ENCODE assay signal across 25 cellular contexts in genomic region chr20:37463726-37464125, GRCh38. TPM values are rescaled to one million over a fixed set of nuclear protein-coding genes. Genes with fewer than 3 reads are reported as not detected.
"Had no signal": no experiment of that assay in that cellular context is flagged by ENCODE, and none has a peak within 500 bp of the region (broad histone marks: within the 10 kb centered on the region; RNA-seq: fewer than 3 reads in every experiment).

No MANE protein-coding gene starts in this region.

- H3K4me3 ChIP-seq: hepatocyte, left ventricle myocardium inferior, lung, neural progenitor cell, ovary, right atrium auricular region, spleen, suprapubic skin, thoracic aorta, tibial artery, upper lobe of right lung had no signal

- H3K36me3 ChIP-seq: left ventricle myocardium inferior, neural progenitor cell, ovary, right atrium auricular region, spleen, suprapubic skin, thoracic aorta, tibial artery, upper lobe of right lung had no signal

- H3K4me2 ChIP-seq: hepatocyte, neural progenitor cell had no signal

- ATAC-seq: natural killer cell; sciatic nerve; stimulated activated effector memory CD8-positive, alpha-beta T cell treated with anti-CD3 and anti-CD28 coated beads, Interleukin-12 subunit alpha, Interleukin-12 subunit beta, amount 100 ng/mL, for 72 hours; upper lobe of right lung had no signal

- H3K9ac ChIP-seq: neural progenitor cell had no signal

- H3K79me2 ChIP-seq: hepatocyte had no signal

- FAIRE-seq: small intestine, urothelium cell line had no signal

- H3K27me3 ChIP-seq: hepatocyte, neural progenitor cell, ovary, right atrium auricular region, spleen, tibial artery, upper lobe of right lung had no signal

- DNase-seq: islet precursor cell; left ventricle myocardium inferior; mesendoderm; naive B cell; natural killer cell; nephron progenitor cell; ovary; small intestine; spleen; stimulated activated CD4-positive, alpha-beta T cell treated with anti-CD3 and anti-CD28 coated beads, Interleukin-4, amount 100 ng/mL, for 24 hours; stimulated activated naive CD4-positive, alpha-beta T cell; tibial artery; trophoblast cell; upper lobe of right lung had no signal

- H3K4me1 ChIP-seq: left ventricle myocardium inferior, right atrium auricular region, spleen, suprapubic skin, tibial artery, upper lobe of right lung had no signal

- H2AFZ ChIP-seq: hepatocyte, neural progenitor cell had no signal

- H3K27ac ChIP-seq: hepatocyte, left ventricle myocardium inferior, neural progenitor cell, ovary, right atrium auricular region, spleen, suprapubic skin, thoracic aorta, tibial artery, upper lobe of right lung had no signal

- H3K9me3 ChIP-seq: suprapubic skin, upper lobe of right lung had no signal

RNA-seq across cellular contexts. Expression of gene NNAT, which starts 57.3 kb away (rescaled TPM):
- total RNA-seq: hepatocyte, mononuclear cell, natural killer cell, pulmonary artery endothelial cell had no signal
